In genomic region chr3:51385621-51386091, GRCh38 we compare ENCODE assay signal across 8 cellular contexts. TPM values are rescaled to one million over a fixed set of nuclear protein-coding genes. Genes with fewer than 3 reads are reported as not detected.
DNase-seq lines count a peak whose midpoint lies in the region; ATAC-seq and TF ChIP-seq lines count a peak whose summit lies in the region.

No MANE protein-coding gene starts in this region.

- H3K9ac ChIP-seq in SU-DHL-6 (ENCODE audit: low read length) = peak overlapping the region; percentile 90

- H3K9me2 ChIP-seq in SU-DHL-6 (replicated peaks; ENCODE audit: insufficient read depth, low read length) = no peaks in the 10 kb centered on the region

- H3K4me3 ChIP-seq in SU-DHL-6 (ENCODE audit: insufficient read depth, low read length, poor library complexity, severe bottlenecking) = peak overlapping the region; percentile 91
- peak overlapping the region; percentile 78 for H3K4me3 ChIP-seq in fibroblast of the aortic adventitia (ENCODE audit: low read depth, low read length)
- peak overlapping the region; percentile 71 for H3K4me3 ChIP-seq in retinal pigment epithelial cell (ENCODE audit: low read length)

- H4K20me1 ChIP-seq in SU-DHL-6 (ENCODE audit: low read depth, low read length) = no peaks in the 10 kb centered on the region

- peaks cover 3% of the 10 kb centered on the region; the same call in 1 of the 2 replicates for H3K36me3 ChIP-seq in SU-DHL-6 (ENCODE audit: low read length)

- intact Hi-C loops in left colon (cut with DNase I, micrococcal nuclease) = loop anchor here in 1 of 2 donors (5.0 kb wide), 1 partner anchor 768 kb away; the partner anchor contains the start of gene MAPKAPK3

- in situ Hi-C loops in GM18951 (cut with MboI; ENCODE audit: low sequenced_read_pairs, unreplicated experiment) = loop anchor here (25.0 kb wide), 1 partner anchor 773 kb away; the partner anchor contains the start of genes CISH and MAPKAPK3

- no peak overlapping the region for H2AFZ ChIP-seq in SU-DHL-6 (ENCODE audit: low read depth, low read length, severe bottlenecking)

- no peaks in the 10 kb centered on the region for H3K9me3 ChIP-seq in SU-DHL-6 (ENCODE audit: insufficient read depth, low read length)

- DNase-seq in fibroblast of the aortic adventitia (ENCODE audit: low read depth) (no peak), retinal pigment epithelial cell (ENCODE audit: low read depth) (no peak), cerebellar cortex (ENCODE audit: low spot score) (no peak), AG08396 (ENCODE audit: low spot score) (no peak), left colon (no peak)

- peak overlapping the region; percentile 61 for H3K27ac ChIP-seq in SU-DHL-6 (ENCODE audit: low read depth, low read length)

- no peaks in the 10 kb centered on the region for H3K27me3 ChIP-seq in SU-DHL-6 (ENCODE audit: low read length)

- TF ChIP-seq CTCF in SU-DHL-6 (IDR thresholded peaks at IDR 0.05; ENCODE audit: insufficient read depth, low read length, poor library complexity, severe bottlenecking) = no peak
- TF ChIP-seq CTCF in fibroblast of the aortic adventitia (IDR thresholded peaks at IDR 0.05; ENCODE audit: insufficient read depth, low read length) = peak; percentile 13
- no peak for TF ChIP-seq CTCF in retinal pigment epithelial cell (conservative IDR thresholded peaks at IDR 0.05; ENCODE audit: low read depth, low read length)

- peak overlapping the region; percentile 90 for H3K4me2 ChIP-seq in SU-DHL-6 (ENCODE audit: low read depth, low read length, poor library complexity, severe bottlenecking)

- H3F3A ChIP-seq in SU-DHL-6 (ENCODE audit: insufficient read depth) = peaks cover 45% of the 10 kb centered on the region

- no peak for ATAC-seq in HG03439 (IDR thresholded peaks at IDR 0.05; ENCODE audit: unreplicated experiment)
- ATAC-seq in left colon = no peak

- TF ChIP-seq POLR2A in GM18951 (IDR thresholded peaks at IDR 0.05; ENCODE audit: extremely low read depth, insufficient read depth, insufficient read length) = peak; percentile 3

- H3K79me2 ChIP-seq in SU-DHL-6 (ENCODE audit: insufficient read depth, low read length) = peaks cover 29% of the 10 kb centered on the region

RNA-seq across cellular contexts. Expression of gene MANF, which starts 0.6 kb away (rescaled TPM):
- 64.5 and 68.3 TPM in 2 replicates for total RNA-seq in fibroblast of the aortic adventitia (ENCODE audit: low replicate concordance)
- total RNA-seq in left colon = 10 to 100 TPM; 62.7 to 83.4 TPM

RNA-seq across cellular contexts. Expression of gene RBM15B, which starts 5.4 kb away (rescaled TPM):
- total RNA-seq in fibroblast of the aortic adventitia (ENCODE audit: low replicate concordance) (28.6 and 32.5 TPM in 2 replicates), left colon (10 to 100 TPM; 32.0 to 33.4 TPM)
